In genomic region chr11:74870485-74870884, GRCh38 we compare ENCODE assay signal across 10 cellular contexts.
DNase-seq lines count a peak whose midpoint lies in the region; ATAC-seq and TF ChIP-seq lines count a peak whose summit lies in the region.
"Had no signal": no experiment of that assay in that cellular context is flagged by ENCODE, and none has a peak within 500 bp of the region (broad histone marks: within the 10 kb centered on the region; RNA-seq: fewer than 3 reads in every experiment).

No MANE protein-coding gene starts in this region.

- H3K27me3 ChIP-seq in HL-60 (ENCODE audit: insufficient read depth, poor library complexity, severe bottlenecking), result no peaks in the 10 kb centered on the region
- no peaks in the 10 kb centered on the region for H3K27me3 ChIP-seq in adipocyte (replicated peaks; ENCODE audit: control insufficient read depth, insufficient read depth, low read length)
- H3K27me3 ChIP-seq: BLaER1 treated with 17β-estradiol and CSF1 and Interleukin-3, amounts not matched to agents 10 nM and 100 nM; hepatocyte had no signal

- no peak overlapping the region for H3K27ac ChIP-seq in HL-60 (replicated peaks)
- H3K27ac ChIP-seq: BLaER1 treated with 17β-estradiol and CSF1 and Interleukin-3, amounts not matched to agents 10 nM and 100 nM; hepatocyte had no signal

- ATAC-seq in GM18909 (IDR thresholded peaks at IDR 0.05; ENCODE audit: poor library complexity, unreplicated experiment), result no peak
- no peak for ATAC-seq in GM21367 (IDR thresholded peaks at IDR 0.05; ENCODE audit: unreplicated experiment)

- no peak overlapping the region for H3K9ac ChIP-seq in adipocyte (ENCODE audit: low read length)
- H3K9ac ChIP-seq: BLaER1 treated with 17β-estradiol and CSF1 and Interleukin-3, amounts not matched to agents 10 nM and 100 nM had no signal

- DNase-seq in NCI-H2029 (lab: John Stamatoyannopoulos, UW) (peak; percentile 18), NCI-H2029 treated with DMSO at 0.1 percent for 48 hours (lab: John Stamatoyannopoulos, UW) (no peak), HL-60 (ENCODE audit: low read depth in 1 of 2, low spot score in 1 of 2) (peak; percentile 21 to 48), adipocyte (ENCODE audit: low read depth) (peak; percentile 15), lung microvascular endothelial cell (ENCODE audit: low read depth in 2 of 2) (peak; percentile 71 to 76)
- no peak for DNase-seq in activated T-cell treated with anti-CD3 and anti-CD28 coated beads, Interleukin-2, amount 50 U/mL, for 48 hours

- H3K36me3 ChIP-seq in adipocyte (ENCODE audit: control insufficient read depth, insufficient read depth, low read length, severe bottlenecking), result peaks cover 71% of the 10 kb centered on the region

- H3K4me1 ChIP-seq in adipocyte (ENCODE audit: control insufficient read depth, insufficient read depth, low read length), result no peaks in the 10 kb centered on the region
- H3K4me1 ChIP-seq: BLaER1 treated with 17β-estradiol and CSF1 and Interleukin-3, amounts not matched to agents 10 nM and 100 nM had no signal

- H3K4me3 ChIP-seq in HL-60 (replicated peaks; ENCODE audit: insufficient read depth, low read length), result no peak overlapping the region
- peak overlapping the region; percentile 22 for H3K4me3 ChIP-seq in adipocyte (ENCODE audit: low read length)
- H3K4me3 ChIP-seq: hepatocyte had no signal

- peaks cover 81% of the 10 kb centered on the region for H3K9me3 ChIP-seq in adipocyte (ENCODE audit: control insufficient read depth, low read length)

- no peak for TF ChIP-seq CTCF in HL-60 (IDR thresholded peaks at IDR 0.05; ENCODE audit: insufficient read depth, low read length)

Comparison
In these comparisons a context has a peak if more than half of its experiments do, and no peak if none do; other contexts are left out.
1. DNase-seq: peak in NCI-H2029 (single experiment), HL-60 (2 of 2), adipocyte (single experiment) and lung microvascular endothelial cell (2 of 2); none in NCI-H2029 treated with DMSO at 0.1 percent for 48 hours (single experiment) and activated T-cell treated with anti-CD3 and anti-CD28 coated beads, Interleukin-2, amount 50 U/mL, for 48 hours (0 of 2).